Comparison of ENCODE assay signal across 14 cellular contexts in the genomic region with DNA sequence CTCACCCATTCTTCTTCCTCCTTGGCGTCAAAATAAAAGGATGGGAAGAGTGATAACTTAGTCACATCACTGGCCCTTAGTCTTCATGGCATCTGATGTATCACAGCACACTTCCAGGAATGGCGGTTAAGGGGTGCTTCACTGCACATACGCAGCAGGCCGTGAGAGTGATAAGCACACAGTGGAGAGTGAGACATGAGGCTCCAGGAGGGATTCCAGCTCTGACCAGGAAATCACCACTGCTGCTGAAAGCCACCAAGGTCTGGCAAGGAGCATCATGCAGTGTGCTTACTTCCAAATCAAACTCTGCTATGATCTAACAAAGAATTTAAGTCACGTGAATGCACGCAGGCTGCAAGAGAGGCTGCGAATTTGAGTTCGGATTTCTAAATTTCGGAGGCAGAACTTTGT.
DNase-seq lines count a peak whose midpoint lies in the region; ATAC-seq and TF ChIP-seq lines count a peak whose summit lies in the region.
"Had no signal": no experiment of that assay in that cellular context is flagged by ENCODE, and none has a peak within 500 bp of the region (broad histone marks: within the 10 kb centered on the region; RNA-seq: fewer than 3 reads in every experiment).

No MANE protein-coding gene starts in this region.

- TF ChIP-seq CTCF in WTC11 (IDR thresholded peaks at IDR 0.05) = no peak
- no peak for TF ChIP-seq CTCF in osteoblast (IDR thresholded peaks at IDR 0.05; ENCODE audit: extremely low read depth, low read depth, low read length)

- 0 out of 2 replicates have a peak, but pooled peaks have one; percentile 9 for ATAC-seq in WTC11
- no peak for ATAC-seq in GM19324 (IDR thresholded peaks at IDR 0.05; ENCODE audit: low FRiP score, unreplicated experiment)
- ATAC-seq: activated T-cell treated with anti-CD3 and anti-CD28 coated beads, Interleukin-2, amount 50 U/mL, for 72 hours; natural killer cell treated with Interleukin-12 subunit alpha and Interleukin-12 subunit beta and Interleukin-15 and Interleukin-18, amount 100 ng/mL, for 72 hours; PC-3 had no signal

- H3K4me1 ChIP-seq in osteoblast (ENCODE audit: insufficient read depth, low read length) = no peaks in the 10 kb centered on the region

- H3K27ac Mint-ChIP-seq in WTC11 = peak overlapping the region; percentile 41; the same call in 1 of the 2 replicates

- no peak overlapping the region for H2AFZ ChIP-seq in osteoblast (ENCODE audit: low read length)

- H3K4me3 Mint-ChIP-seq in WTC11 = no peak overlapping the region
- H3K4me3 Mint-ChIP-seq: activated T-cell treated with anti-CD3 and anti-CD28 coated beads, Interleukin-2, amount 50 U/mL, for 72 hours; natural killer cell treated with Interleukin-12 subunit alpha and Interleukin-12 subunit beta and Interleukin-15 and Interleukin-18, amount 100 ng/mL, for 72 hours had no signal

- H3K4me1 Mint-ChIP-seq in WTC11 = peaks cover 68% of the 10 kb centered on the region

- no peaks in the 10 kb centered on the region for H3K36me3 ChIP-seq in osteoblast (ENCODE audit: insufficient read depth, low read length)

- peak; percentile 7 for DNase-seq in CMK (ENCODE audit: low read depth)
- no peak for DNase-seq in WTC11 (ENCODE audit: low spot score)
- peak; percentile 89 for DNase-seq in glomerular visceral epithelial cell (ENCODE audit: extremely low spot score)
- peak; percentile 6 for DNase-seq in osteoblast (ENCODE audit: insufficient read length, low spot score, missing footprints)
- DNase-seq in activated CD4-positive, alpha-beta T cell treated with anti-CD3 and anti-CD28 coated beads, Interleukin-2, amount 50 U/mL, for 1 hour = no peak
- no peak for DNase-seq in HT-29 (ENCODE audit: low spot score)
- DNase-seq in UCSD-AML1 (lab: John Stamatoyannopoulos, UW; ENCODE audit: unreplicated experiment) = no peak
- DNase-seq: activated T-cell treated with anti-CD3 and anti-CD28 coated beads, Interleukin-2, amount 50 U/mL, for 72 hours; dermis blood vessel endothelial cell; NCI-H2029 treated with DMSO at 0.1 percent for 48 hours; PC-3 had no signal

- no peaks in the 10 kb centered on the region for H3K27me3 Mint-ChIP-seq in WTC11 (ENCODE audit: low read depth)
- H3K27me3 Mint-ChIP-seq: natural killer cell treated with Interleukin-12 subunit alpha and Interleukin-12 subunit beta and Interleukin-15 and Interleukin-18, amount 100 ng/mL, for 72 hours had no signal

- no peak overlapping the region for H3K4me2 ChIP-seq in osteoblast (ENCODE audit: insufficient read depth, low read length)

- H3K4me3 ChIP-seq in osteoblast (ENCODE audit: insufficient read depth, low read length) = no peak overlapping the region
- H3K4me3 ChIP-seq: tibial nerve had no signal

- POLR2A ChIA-PET in WTC11 (lab: Charles Lee) = no interaction called here

- H3K36me3 Mint-ChIP-seq in WTC11 = 0 out of 2 replicates have a peak, but pooled peaks cover 2% of the 10 kb centered on the region
- H3K36me3 Mint-ChIP-seq: natural killer cell treated with Interleukin-12 subunit alpha and Interleukin-12 subunit beta and Interleukin-15 and Interleukin-18, amount 100 ng/mL, for 72 hours had no signal

- H3K9me3 ChIP-seq in osteoblast (ENCODE audit: low read depth, low read length) = no peaks in the 10 kb centered on the region
- H3K9me3 ChIP-seq: tibial nerve had no signal

- no peaks in the 10 kb centered on the region for H3K9me3 Mint-ChIP-seq in WTC11
- H3K9me3 Mint-ChIP-seq: activated T-cell treated with anti-CD3 and anti-CD28 coated beads, Interleukin-2, amount 50 U/mL, for 72 hours; natural killer cell treated with Interleukin-12 subunit alpha and Interleukin-12 subunit beta and Interleukin-15 and Interleukin-18, amount 100 ng/mL, for 72 hours had no signal

- H4K20me1 ChIP-seq in osteoblast (ENCODE audit: insufficient read depth, low read length) = peaks cover 19% of the 10 kb centered on the region

- H3K27me3 ChIP-seq in osteoblast (ENCODE audit: insufficient read depth, low read length) = no peaks in the 10 kb centered on the region
- H3K27me3 ChIP-seq: tibial nerve had no signal

- CTCF ChIA-PET in WTC11 (lab: Charles Lee) = interaction anchor here (0.7 kb wide), 1 partner anchor 13 kb away, joined by 4 read pairs; no protein-coding TSS in a partner anchor

- H3K27ac ChIP-seq in osteoblast (ENCODE audit: low read depth, low read length) = peak overlapping the region; percentile 47

- peaks cover 81% of the 10 kb centered on the region for H3K79me2 ChIP-seq in osteoblast (ENCODE audit: insufficient read depth, low read length)

TF ChIP-seq in WTC11, 78 proteins besides CTCF, POLR2A, EP300 and RAD21:
- TF ChIP-seq, protein P1, sequence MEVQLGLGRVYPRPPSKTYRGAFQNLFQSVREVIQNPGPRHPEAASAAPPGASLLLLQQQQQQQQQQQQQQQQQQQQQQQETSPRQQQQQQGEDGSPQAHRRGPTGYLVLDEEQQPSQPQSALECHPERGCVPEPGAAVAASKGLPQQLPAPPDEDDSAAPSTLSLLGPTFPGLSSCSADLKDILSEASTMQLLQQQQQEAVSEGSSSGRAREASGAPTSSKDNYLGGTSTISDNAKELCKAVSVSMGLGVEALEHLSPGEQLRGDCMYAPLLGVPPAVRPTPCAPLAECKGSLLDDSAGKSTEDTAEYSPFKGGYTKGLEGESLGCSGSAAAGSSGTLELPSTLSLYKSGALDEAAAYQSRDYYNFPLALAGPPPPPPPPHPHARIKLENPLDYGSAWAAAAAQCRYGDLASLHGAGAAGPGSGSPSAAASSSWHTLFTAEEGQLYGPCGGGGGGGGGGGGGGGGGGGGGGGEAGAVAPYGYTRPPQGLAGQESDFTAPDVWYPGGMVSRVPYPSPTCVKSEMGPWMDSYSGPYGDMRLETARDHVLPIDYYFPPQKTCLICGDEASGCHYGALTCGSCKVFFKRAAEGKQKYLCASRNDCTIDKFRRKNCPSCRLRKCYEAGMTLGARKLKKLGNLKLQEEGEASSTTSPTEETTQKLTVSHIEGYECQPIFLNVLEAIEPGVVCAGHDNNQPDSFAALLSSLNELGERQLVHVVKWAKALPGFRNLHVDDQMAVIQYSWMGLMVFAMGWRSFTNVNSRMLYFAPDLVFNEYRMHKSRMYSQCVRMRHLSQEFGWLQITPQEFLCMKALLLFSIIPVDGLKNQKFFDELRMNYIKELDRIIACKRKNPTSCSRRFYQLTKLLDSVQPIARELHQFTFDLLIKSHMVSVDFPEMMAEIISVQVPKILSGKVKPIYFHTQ (CRISPR knock-in tag; IDR thresholded peaks at IDR 0.05) = no peak

Comparison
In these comparisons a context has a peak if more than half of its experiments do, and no peak if none do; other contexts are left out.
1. DNase-seq: peak in CMK (single experiment), glomerular visceral epithelial cell (single experiment) and osteoblast (single experiment); none in WTC11 (single experiment), activated CD4-positive, alpha-beta T cell treated with anti-CD3 and anti-CD28 coated beads, Interleukin-2, amount 50 U/mL, for 1 hour (single experiment), HT-29 (single experiment) and UCSD-AML1 (single experiment).